In genomic region chr4:183409956-183410355, GRCh38 we compare ENCODE assay signal across 1 cellular context.
TF ChIP-seq lines count a peak whose summit lies in the region.

No MANE protein-coding gene starts in this region.

TF ChIP-seq in HepG2, 621 proteins besides CTCF, POLR2A, EP300 and RAD21:
- TF ChIP-seq ZNF687 (CRISPR knock-in tag; IDR thresholded peaks at IDR 0.05) (peak; percentile 29; the same call in 1 of the 2 replicates), HNRNPH1 (optimal IDR thresholded peaks at IDR 0.05; ENCODE audit: low read depth, low read length) (no peak), FOXO4 (CRISPR knock-in tag; conservative IDR thresholded peaks at IDR 0.05) (no peak), ZNF10 (CRISPR knock-in tag; IDR thresholded peaks at IDR 0.05; ENCODE audit: borderline replicate concordance, low read depth) (no peak), CREB1 (IDR thresholded peaks at IDR 0.05) (peak; percentile 59), CREB1 (CRISPR knock-in tag; IDR thresholded peaks at IDR 0.05) (no peak)
